Comparison of ENCODE assay signal across 1 cellular context in genomic region chr12:118052324-118053070, GRCh38.
TF ChIP-seq lines count a peak whose summit lies in the region.

No MANE protein-coding gene starts in this region.

TF ChIP-seq in HEK293, 187 proteins besides CTCF, POLR2A, EP300 and RAD21 (continued from another document):
- no peak for TF ChIP-seq PRDM2 (tag by site-specific recombination; IDR thresholded peaks at IDR 0.05; ENCODE audit: borderline replicate concordance)
- TF ChIP-seq ZNF701 (tag by site-specific recombination; IDR thresholded peaks at IDR 0.05), result no peak
